ENCODE assay signal across 8 cellular contexts in genomic region chr7:128425851-128426250, GRCh38. TPM values are rescaled to one million over a fixed set of nuclear protein-coding genes. Genes with fewer than 3 reads are reported as not detected.
DNase-seq lines count a peak whose midpoint lies in the region; ATAC-seq and TF ChIP-seq lines count a peak whose summit lies in the region.

No MANE protein-coding gene starts in this region.

- DNase-seq in CD1c-positive myeloid dendritic cell (ENCODE audit: extremely low spot score) = peak; percentile 79
- peak; percentile 39 for DNase-seq in HFFc6
- DNase-seq in activated T-cell treated with anti-CD3 and anti-CD28 coated beads, Interleukin-2, amount 50 U/mL, for 1 hour = peak; percentile 80
- DNase-seq in fibroblast of mammary gland (ENCODE audit: low read depth) = peak; percentile 65
- peak; percentile 78 to 80 for DNase-seq in tibial artery

- no peaks in the 10 kb centered on the region for H3K36me3 Mint-ChIP-seq in HFFc6 (ENCODE audit: low read depth)

- H3K36me3 ChIP-seq in OCI-LY3 (replicated peaks; ENCODE audit: low read depth, low read length) (no peaks in the 10 kb centered on the region), neutrophil (no peaks in the 10 kb centered on the region), tibial artery (no peaks in the 10 kb centered on the region)

- no peak overlapping the region for H3K9ac ChIP-seq in OCI-LY3 (ENCODE audit: low read length)

- no peak overlapping the region for H3K4me3 ChIP-seq in OCI-LY3 (ENCODE audit: low read length)
- H3K4me3 ChIP-seq in fibroblast of mammary gland (ENCODE audit: control insufficient read depth, low read depth, low read length) = no peak overlapping the region
- H3K4me3 ChIP-seq in neutrophil (ENCODE audit: low read depth in 1 of 2, low read length in 1 of 2) = no peak overlapping the region
- H3K4me3 ChIP-seq in tibial artery = no peak overlapping the region

- peaks cover 2% of the 10 kb centered on the region; the same call in 1 of the 2 replicates for H3K27me3 Mint-ChIP-seq in HFFc6 (ENCODE audit: insufficient read depth)

- H3K9me3 ChIP-seq in OCI-LY3 (ENCODE audit: insufficient read depth, low read length) = no peaks in the 10 kb centered on the region
- no peaks in the 10 kb centered on the region for H3K9me3 ChIP-seq in neutrophil
- no peaks in the 10 kb centered on the region for H3K9me3 ChIP-seq in tibial artery

- no peak overlapping the region for H3K27ac ChIP-seq in OCI-LY3 (ENCODE audit: low read length)
- no peak overlapping the region for H3K27ac ChIP-seq in neutrophil
- H3K27ac ChIP-seq in tibial artery = no peak overlapping the region

- no peaks in the 10 kb centered on the region for H3K79me2 ChIP-seq in OCI-LY3 (ENCODE audit: low read length)

- H3K4me2 ChIP-seq in OCI-LY3 (ENCODE audit: low read length) = no peak overlapping the region

- H3K27ac Mint-ChIP-seq in HFFc6 = no peak overlapping the region

- H3K4me1 Mint-ChIP-seq in HFFc6 (ENCODE audit: low read depth) = peaks cover 12% of the 10 kb centered on the region; the same call in 1 of the 2 replicates

- no peaks in the 10 kb centered on the region for H4K20me1 ChIP-seq in OCI-LY3 (ENCODE audit: insufficient read depth, low read length)

- ATAC-seq in HG02763 (IDR thresholded peaks at IDR 0.05; ENCODE audit: unreplicated experiment) = no peak

- H3K4me1 ChIP-seq in OCI-LY3 (ENCODE audit: low read length) = peaks cover 30% of the 10 kb centered on the region; the same call in 1 of the 2 replicates
- H3K4me1 ChIP-seq in neutrophil (ENCODE audit: control insufficient read depth in 1 of 2, insufficient read depth in 1 of 2, low read depth in 1 of 2, low read length in 1 of 2) = no peaks in the 10 kb centered on the region
- peaks cover 0 to 5% (median 2%) of the 10 kb centered on the region in 4 donors for H3K4me1 ChIP-seq in tibial artery

- peak; percentile 96 for TF ChIP-seq CTCF in HFFc6 (IDR thresholded peaks at IDR 0.05)
- peak; percentile 90 for TF ChIP-seq CTCF in OCI-LY3 (IDR thresholded peaks at IDR 0.05; ENCODE audit: low read depth, low read length)
- TF ChIP-seq CTCF in fibroblast of mammary gland (conservative IDR thresholded peaks at IDR 0.05; ENCODE audit: control insufficient read depth, insufficient read depth, low read depth, low read length) = peak; percentile 96
- TF ChIP-seq CTCF in neutrophil (IDR thresholded peaks at IDR 0.05) = peak; percentile 97
- TF ChIP-seq CTCF in tibial artery (IDR thresholded peaks at IDR 0.05) = peak; percentile 81 to 87

- H3K27me3 ChIP-seq in OCI-LY3 (ENCODE audit: low read depth, low read length) (no peaks in the 10 kb centered on the region), neutrophil (no peaks in the 10 kb centered on the region), tibial artery (peaks cover 0 to 13% of the 10 kb centered on the region in 2 donors)

- intact Hi-C loops in tibial artery (cut with DNase I; ENCODE audit: low total_unique reads) = loop anchor here (2.0 kb wide), 1 partner anchor 35 kb away; no protein-coding TSS in a partner anchor

- H3K4me3 Mint-ChIP-seq in HFFc6 = no peak overlapping the region

- H3K9me3 Mint-ChIP-seq in HFFc6 = no peaks in the 10 kb centered on the region

- H2AFZ ChIP-seq in OCI-LY3 (ENCODE audit: low read depth, low read length) = no peak overlapping the region

RNA-seq across cellular contexts. Expression of gene IMPDH1, which starts 16.1 kb away (rescaled TPM):
- 100 to 1,000 TPM in 1 of 6 experiments, 10 to 100 TPM in 5; 81.8 to 107 (median 93.3) TPM for total RNA-seq in HFFc6 (2021; fragmentation: NEBNext Ultra II Directional; extraction: Animal tissue kit (Norgen Biotek cat#: 25700))

RNA-seq across cellular contexts. Expression of gene HILPDA, which starts 29.8 kb away (rescaled TPM):
- total RNA-seq in HFFc6 (2021; fragmentation: NEBNext Ultra II Directional; extraction: Animal tissue kit (Norgen Biotek cat#: 25700)) = 1 to 10 TPM; 6.3 to 9.0 (median 7.2) TPM

RNA-seq across cellular contexts. Expression of gene METTL2B, which starts 50.7 kb away (rescaled TPM):
- total RNA-seq in HFFc6 (2021; fragmentation: NEBNext Ultra II Directional; extraction: Animal tissue kit (Norgen Biotek cat#: 25700)) = 10 to 100 TPM; 25.5 to 33.6 (median 31.7) TPM
